Comparison of ENCODE assay signal across 14 cellular contexts in the genomic region with DNA sequence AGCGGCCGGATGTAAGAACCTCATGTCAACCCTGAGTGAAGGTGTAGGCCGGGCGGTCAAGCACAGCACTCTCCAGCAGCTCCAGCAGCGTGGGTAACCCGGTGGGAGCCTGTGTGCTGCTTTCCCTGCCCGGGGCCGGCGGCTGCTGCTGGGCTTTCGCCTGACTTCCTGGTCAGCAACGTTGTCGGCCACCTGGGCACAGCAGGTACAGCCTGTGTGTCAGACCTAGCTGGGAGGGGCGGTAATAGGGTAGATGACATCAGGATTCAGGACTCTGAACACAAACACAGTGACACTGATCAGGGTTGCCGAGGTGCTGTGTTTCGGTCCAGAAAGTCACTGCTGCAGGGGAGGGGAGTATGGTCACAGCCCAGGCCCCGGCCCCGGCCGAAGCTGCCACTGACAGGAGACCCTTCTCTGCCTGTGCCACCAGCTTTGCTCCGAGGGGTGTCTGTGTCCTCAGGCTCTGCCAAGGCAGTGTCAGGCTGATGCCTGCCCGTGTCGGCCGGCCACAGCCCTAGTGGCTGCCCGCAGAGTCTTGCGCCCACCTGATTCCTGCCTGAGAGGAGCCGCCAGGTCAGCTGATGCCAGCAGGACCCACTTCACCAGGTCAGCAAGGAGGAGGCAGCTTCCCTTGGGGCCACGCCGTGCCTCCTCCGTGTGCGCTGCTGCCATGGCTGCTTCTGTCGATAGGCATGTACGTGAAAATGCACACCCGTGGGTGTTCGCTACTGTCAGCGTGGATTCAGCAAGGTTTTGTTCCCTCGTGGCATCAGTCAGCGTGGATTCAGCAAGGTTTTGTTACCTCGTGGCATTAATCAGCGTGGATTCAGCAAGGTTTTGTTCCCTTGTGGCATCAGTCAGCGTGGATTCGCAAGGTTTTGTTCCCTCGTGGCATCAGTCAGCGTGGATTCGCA. TPM values are rescaled to one million over a fixed set of nuclear protein-coding genes. Genes with fewer than 3 reads are reported as not detected.
"Had no signal": no experiment of that assay in that cellular context is flagged by ENCODE, and none has a peak within 500 bp of the region (broad histone marks: within the 10 kb centered on the region; RNA-seq: fewer than 3 reads in every experiment).

No MANE protein-coding gene starts in this region.

- ATAC-seq: activated T-helper 17 cell treated with anti-CD3 and anti-CD28 coated beads, Interleukin-2, amount 50 U/mL, for 72 hours; effector memory CD8-positive, alpha-beta T cell had no signal

- H3K27ac ChIP-seq: adrenal gland, skin epidermis, tibial artery had no signal

- H3K27me3 ChIP-seq: adrenal gland, tibial artery had no signal

- H3K4me1 ChIP-seq: adrenal gland had no signal

- H3K4me3 ChIP-seq: adrenal gland, lung, skin epidermis, tibial artery had no signal

- DNase-seq: activated CD4-positive, alpha-beta T cell treated with anti-CD3 and anti-CD28 coated beads, Interleukin-2, amount 50 U/mL, for 1 hour; activated naive CD4-positive, alpha-beta T cell treated with anti-CD3 and anti-CD28 coated beads, Interleukin-2, amount 50 U/mL, for 16 hours; activated T-cell treated with anti-CD3 and anti-CD28 coated beads for 4 hours; adrenal gland; effector memory CD8-positive, alpha-beta T cell; kidney glomerular epithelial cell; midbrain; naive B cell; retina; tibial artery had no signal

- H3K9me3 ChIP-seq: adrenal gland, tibial artery had no signal

RNA-seq across cellular contexts. Expression of gene WFIKKN1, which starts 31.7 kb away (rescaled TPM):
- total RNA-seq: epithelial cell of proximal tubule had no signal
